In genomic region chr16:56932588-56933265, GRCh38 we compare ENCODE assay signal across 8 cellular contexts. TPM values are rescaled to one million over a fixed set of nuclear protein-coding genes. Genes with fewer than 3 reads are reported as not detected.
DNase-seq lines count a peak whose midpoint lies in the region; ATAC-seq and TF ChIP-seq lines count a peak whose summit lies in the region.

No MANE protein-coding gene starts in this region.

- peak in 6 of 7 experiments; percentile 21 to 70 (median 30) for DNase-seq in CD8-positive, alpha-beta T cell
- peak; percentile 44 for DNase-seq in NCI-H2196 (lab: John Stamatoyannopoulos, UW; ENCODE audit: unreplicated experiment)
- DNase-seq in activated CD4-positive, alpha-beta T cell treated with anti-CD3 and anti-CD28 coated beads for 4 hours, result peak; percentile 11 to 36
- peak; percentile 85 to 94 (median 92) for DNase-seq in right lobe of liver
- peak; percentile 62 for DNase-seq in stimulated activated CD8-positive, alpha-beta memory T cell treated with anti-CD3 and anti-CD28 coated beads, Interleukin-4, amount 100 ng/mL, for 48 hours

- peak overlapping the region; percentile 96 for H3K4me3 ChIP-seq in CD8-positive, alpha-beta T cell (ENCODE audit: low read depth, low read length)
- H3K4me3 ChIP-seq in ectodermal cell (ENCODE audit: insufficient read depth, low read depth, low read length) (peak overlapping the region; percentile 60), right lobe of liver (peak overlapping the region; percentile 86 to 98 (median 89))

- H3K27ac ChIP-seq in CD8-positive, alpha-beta T cell (ENCODE audit: low read depth, low read length), result peak overlapping the region; percentile 83
- H3K27ac ChIP-seq in ectodermal cell (ENCODE audit: insufficient read depth, low read depth, low read length, poor library complexity, severe bottlenecking) (peak overlapping the region; percentile 90), right lobe of liver (peak overlapping the region; percentile 98 to 100 (median 100))

- 0 to 1% methylated on average over 26 of the region's 26 CpGs for WGBS in ectodermal cell, 2 experiments
- 0% methylated on average over 13 of the region's 26 CpGs for WGBS in right lobe of liver (ENCODE audit: insufficient coverage, low coverage, low lambda C conversion rate, missing lambda C conversion rate)

- intact Hi-C loops in CD8-positive, alpha-beta T cell (cut with DNase I, micrococcal nuclease), result loop anchor here (1.0 to 10.0 kb wide), 10 partner anchors 56 to 512 kb away; partner anchors contain the start of genes ARL2BP (in 1 of the 2), BBS2 (in 1 of the 2), CIAPIN1 (in 1 of the 2) and COQ9 (in 1 of the 2)
- intact Hi-C loops in right lobe of liver (cut with DNase I), result no loop called here

- ATAC-seq in CD8-positive, alpha-beta T cell, result no peak
- ATAC-seq in GM21717 (IDR thresholded peaks at IDR 0.05; ENCODE audit: unreplicated experiment), result peak; percentile 8
- peak; percentile 66 to 75 (median 69) for ATAC-seq in right lobe of liver
- no peak for ATAC-seq in GM19324 (IDR thresholded peaks at IDR 0.05; ENCODE audit: low FRiP score, unreplicated experiment)

- no peaks in the 10 kb centered on the region for H3K27me3 ChIP-seq in CD8-positive, alpha-beta T cell (ENCODE audit: insufficient read depth, low read length)
- H3K27me3 ChIP-seq in ectodermal cell (ENCODE audit: control insufficient read depth, insufficient read depth, low read length, poor library complexity, severe bottlenecking) (no peaks in the 10 kb centered on the region), right lobe of liver (no peaks in the 10 kb centered on the region)

- no peak for TF ChIP-seq CTCF in CD8-positive, alpha-beta T cell (IDR thresholded peaks at IDR 0.05)
- TF ChIP-seq CTCF in right lobe of liver (IDR thresholded peaks at IDR 0.05), result no peak

- H3K36me3 Mint-ChIP-seq in CD8-positive, alpha-beta T cell, result peaks cover 45% of the 10 kb centered on the region

- H3K4me3 Mint-ChIP-seq in CD8-positive, alpha-beta T cell, result peak overlapping the region; percentile 98

- H3K27ac Mint-ChIP-seq in CD8-positive, alpha-beta T cell, result peak overlapping the region; percentile 98

- H3K9me3 ChIP-seq in CD8-positive, alpha-beta T cell (ENCODE audit: low read length), result no peaks in the 10 kb centered on the region
- H3K9me3 ChIP-seq in ectodermal cell (ENCODE audit: control insufficient read depth, low read length), result no peaks in the 10 kb centered on the region
- no peaks in the 10 kb centered on the region for H3K9me3 ChIP-seq in right lobe of liver

- peaks cover 48% of the 10 kb centered on the region for H3K4me1 Mint-ChIP-seq in CD8-positive, alpha-beta T cell (ENCODE audit: low read depth)

- peaks cover 22% of the 10 kb centered on the region for H3K4me1 ChIP-seq in CD8-positive, alpha-beta T cell (ENCODE audit: insufficient read depth, low read length)
- H3K4me1 ChIP-seq in ectodermal cell (ENCODE audit: control insufficient read depth, insufficient read depth, low read length), result peaks cover 9% of the 10 kb centered on the region
- peaks cover 0 to 24% (median 9%) of the 10 kb centered on the region in 4 donors for H3K4me1 ChIP-seq in right lobe of liver

- H3K36me3 ChIP-seq in CD8-positive, alpha-beta T cell (ENCODE audit: insufficient read depth, low read length), result peaks cover 17% of the 10 kb centered on the region
- H3K36me3 ChIP-seq in ectodermal cell (ENCODE audit: control insufficient read depth, insufficient read depth, low read length) (no peaks in the 10 kb centered on the region), right lobe of liver (peaks cover 15 to 30% (median 23%) of the 10 kb centered on the region in 4 donors)

- POLR2A ChIA-PET in CD8-positive, alpha-beta T cell (lab: Charles Lee), result interaction anchor here (0.8 to 4.0 kb wide), 8 partner anchors 12 to 675 kb away, joined by 3 to 30 read pairs (median 4); partner anchors contain the start of genes PSME3IP1 and RSPRY1

- H3K27me3 Mint-ChIP-seq in CD8-positive, alpha-beta T cell (ENCODE audit: low read depth), result no peaks in the 10 kb centered on the region

- peak; percentile 85 for TF ChIP-seq POLR2A in right lobe of liver (IDR thresholded peaks at IDR 0.05)

- H3K9me3 Mint-ChIP-seq in CD8-positive, alpha-beta T cell, result no peaks in the 10 kb centered on the region

- CTCF ChIA-PET in CD8-positive, alpha-beta T cell (lab: Charles Lee), result interaction anchor here (0.9 to 1.6 kb wide), 3 partner anchors 9 to 65 kb away, joined by 3 to 4 read pairs (median 3); no protein-coding TSS in a partner anchor

RNA-seq across cellular contexts. Expression of gene HERPUD1, which starts 0.8 kb away (rescaled TPM):
- total RNA-seq in CD8-positive, alpha-beta T cell, result 100 to 1,000 TPM; 191 to 201 TPM
- 20.1 TPM for polyA plus RNA-seq in ectodermal cell (2013, experiment 1 of 4)
- 24.4 TPM for polyA plus RNA-seq in ectodermal cell (2013, experiment 2 of 4)
- polyA plus RNA-seq in ectodermal cell (2013, experiment 3 of 4), result 24.8 TPM
- polyA plus RNA-seq in ectodermal cell (2013, experiment 4 of 4), result 25.9 TPM
- total RNA-seq in right lobe of liver, result 100 to 1,000 TPM; 103 to 185 (median 133) TPM

RNA-seq across cellular contexts. Expression of gene CETP, which starts 29.0 kb away (rescaled TPM):
- total RNA-seq in CD8-positive, alpha-beta T cell, result under 1 TPM in 1 of 2 experiments, not detected in 1; 0.19 TPM
- polyA plus RNA-seq in ectodermal cell (2013, experiment 1 of 4), result not detected
- polyA plus RNA-seq in ectodermal cell (2013, experiment 2 of 4), result not detected
- polyA plus RNA-seq in ectodermal cell (2013, experiment 3 of 4), result not detected
- polyA plus RNA-seq in ectodermal cell (2013, experiment 4 of 4), result not detected
- 10 to 100 TPM in 1 of 6 experiments, 1 to 10 TPM in 4, under 1 TPM in 1; 0.62 to 11.8 (median 4.7) TPM for total RNA-seq in right lobe of liver

RNA-seq across cellular contexts. Expression of gene NLRC5, which starts 56.6 kb away (rescaled TPM):
- total RNA-seq in CD8-positive, alpha-beta T cell, result 100 to 1,000 TPM; 670 to 690 TPM
- polyA plus RNA-seq in ectodermal cell (2013, experiment 1 of 4), result 1.2 TPM
- polyA plus RNA-seq in ectodermal cell (2013, experiment 2 of 4), result 0.21 TPM
- 0.11 TPM for polyA plus RNA-seq in ectodermal cell (2013, experiment 3 of 4)
- polyA plus RNA-seq in ectodermal cell (2013, experiment 4 of 4), result 0.24 TPM
- 10 to 100 TPM in 5 of 6 experiments, 1 to 10 TPM in 1; 4.6 to 25.2 (median 13.3) TPM for total RNA-seq in right lobe of liver

Comparison
In these comparisons a context has a peak if more than half of its experiments do, and no peak if none do; other contexts are left out.
1. ATAC-seq: peak in GM21717 (single experiment) and right lobe of liver (4 of 4); none in CD8-positive, alpha-beta T cell (single experiment) and GM19324 (single experiment).
2. DNase-seq: peak in every context shown above with its lines; median percentile 92 in right lobe of liver; 62 in stimulated activated CD8-positive, alpha-beta memory T cell treated with anti-CD3 and anti-CD28 coated beads, Interleukin-4, amount 100 ng/mL, for 48 hours; 44 in NCI-H2196; 30 in CD8-positive, alpha-beta T cell; 24 in activated CD4-positive, alpha-beta T cell treated with anti-CD3 and anti-CD28 coated beads for 4 hours.
3. RNA of gene NLRC5, which starts 56.6 kb away (total RNA-seq): 670 to 690 TPM in CD8-positive, alpha-beta T cell; 4.6 to 25.2 TPM in right lobe of liver; every median in the first group is over 10 times any median in the second.
4. intact Hi-C loops: an anchor here in CD8-positive, alpha-beta T cell (1.0 to 10.0 kb wide); none called in right lobe of liver.
5. Peak in every context shown above with its lines, with median percentiles within 50 percentile points of each other: H3K27ac ChIP-seq and H3K4me3 ChIP-seq.